In the genomic region with DNA sequence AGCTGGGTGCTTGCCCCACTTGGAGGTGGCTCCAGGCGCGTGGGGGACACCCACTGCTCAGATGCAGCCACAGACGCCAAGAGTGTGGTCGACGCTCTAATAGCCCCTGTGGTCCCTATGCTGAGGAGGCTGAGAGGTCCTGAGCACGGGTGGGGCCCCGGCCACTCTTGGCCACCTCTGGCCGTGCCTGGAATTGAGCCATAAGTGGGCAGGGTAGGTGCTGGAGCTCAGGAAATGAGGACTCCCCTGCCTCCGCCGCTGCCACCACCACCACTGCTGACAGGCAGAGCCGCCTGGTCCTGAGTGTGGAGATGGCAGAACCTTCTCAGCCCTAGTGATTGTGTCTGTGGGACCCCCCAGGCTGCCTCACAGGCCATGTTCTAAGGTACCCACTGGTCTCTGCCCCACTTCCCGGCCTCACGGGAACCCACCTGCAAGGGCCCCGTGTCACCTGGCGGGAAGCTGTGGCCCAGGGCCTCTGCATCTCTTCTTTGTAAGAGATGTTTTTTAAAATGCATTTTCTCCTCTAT, we compare ENCODE assay signal across 15 cellular contexts. TPM values are rescaled to one million over a fixed set of nuclear protein-coding genes. Genes with fewer than 3 reads are reported as not detected.
DNase-seq lines count a peak whose midpoint lies in the region; ATAC-seq lines count a peak whose summit lies in the region.
"Had no signal": no experiment of that assay in that cellular context is flagged by ENCODE, and none has a peak within 500 bp of the region (broad histone marks: within the 10 kb centered on the region; RNA-seq: fewer than 3 reads in every experiment).

No MANE protein-coding gene starts in this region.

- H3K9me3 ChIP-seq in thymus (ENCODE audit: control insufficient read depth) = no peaks in the 10 kb centered on the region
- H3K9me3 ChIP-seq: suprapubic skin had no signal

- H3K27me3 Mint-ChIP-seq in activated CD8-positive, alpha-beta memory T cell treated with anti-CD3 and anti-CD28 coated beads, Interleukin-2, amount 10 ng/mL, durations not matched to agents 7 days and 5 days = no peaks in the 10 kb centered on the region
- no peaks in the 10 kb centered on the region for H3K27me3 Mint-ChIP-seq in stimulated activated naive B cell treated with anti-CD40 and anti-IgM and Interleukin-4, amounts not matched to agents 10 μg/mL and 1 μg/mL and 100 μg/mL, for 72 hours
- H3K27me3 Mint-ChIP-seq: IgD-negative memory B cell, progenitor cell of endocrine pancreas had no signal

- H3K4me1 ChIP-seq in thymus (ENCODE audit: control insufficient read depth, insufficient read depth, low read length) = peaks cover 2% of the 10 kb centered on the region
- H3K4me1 ChIP-seq: suprapubic skin had no signal

- 79% methylated on average over 15 of the region's 15 CpGs for WGBS in thymus

- peak; percentile 33 for DNase-seq in Right ventricle myocardium superior
- DNase-seq in cardiac septum (ENCODE audit: low spot score) = no peak
- DNase-seq in activated CD8-positive, alpha-beta memory T cell treated with anti-CD3 and anti-CD28 coated beads, Interleukin-2, amount 10 ng/mL, durations not matched to agents 7 days and 5 days = peak; percentile 71
- DNase-seq in iPS-NIHi11 (ENCODE audit: low spot score) = peak; percentile 57
- DNase-seq in NCI-H345 (lab: John Stamatoyannopoulos, UW) = no peak
- DNase-seq in stimulated activated naive B cell treated with anti-CD40 and anti-IgM and Interleukin-4, amounts not matched to agents 10 μg/mL and 1 μg/mL and 100 μg/mL, for 72 hours = no peak
- DNase-seq in DMS153 (lab: John Stamatoyannopoulos, UW) = no peak
- DNase-seq: dermis blood vessel endothelial cell; GM23248; mammary epithelial cell; stimulated activated CD4-positive, alpha-beta T cell treated with anti-CD3 and anti-CD28 coated beads, Interleukin-2, amount 100 ng/mL, for 48 hours had no signal

- no peak for ATAC-seq in Right ventricle myocardium superior (ENCODE audit: poor library complexity)
- peak; percentile 61 for ATAC-seq in activated CD8-positive, alpha-beta memory T cell treated with anti-CD3 and anti-CD28 coated beads, Interleukin-2, amount 10 ng/mL, durations not matched to agents 7 days and 5 days
- ATAC-seq in stimulated activated naive B cell treated with anti-CD40 and anti-IgM and Interleukin-4, amounts not matched to agents 10 μg/mL and 1 μg/mL and 100 μg/mL, for 72 hours (replicated peaks) = no peak

- H3K27ac Mint-ChIP-seq in activated CD8-positive, alpha-beta memory T cell treated with anti-CD3 and anti-CD28 coated beads, Interleukin-2, amount 10 ng/mL, durations not matched to agents 7 days and 5 days = peak overlapping the region; percentile 99
- no peak overlapping the region for H3K27ac Mint-ChIP-seq in stimulated activated naive B cell treated with anti-CD40 and anti-IgM and Interleukin-4, amounts not matched to agents 10 μg/mL and 1 μg/mL and 100 μg/mL, for 72 hours

- peak overlapping the region; percentile 18 for H3K4me3 Mint-ChIP-seq in activated CD8-positive, alpha-beta memory T cell treated with anti-CD3 and anti-CD28 coated beads, Interleukin-2, amount 10 ng/mL, durations not matched to agents 7 days and 5 days
- H3K4me3 Mint-ChIP-seq in stimulated activated naive B cell treated with anti-CD40 and anti-IgM and Interleukin-4, amounts not matched to agents 10 μg/mL and 1 μg/mL and 100 μg/mL, for 72 hours = no peak overlapping the region
- H3K4me3 Mint-ChIP-seq: IgD-negative memory B cell had no signal

- H3K36me3 ChIP-seq in thymus (ENCODE audit: control insufficient read depth, insufficient read depth) = peaks cover 67% of the 10 kb centered on the region

- CTCF ChIA-PET in activated CD8-positive, alpha-beta memory T cell treated with anti-CD3 and anti-CD28 coated beads, Interleukin-2, amount 10 ng/mL, durations not matched to agents 7 days and 5 days (lab: Charles Lee) = interaction anchor here (0.6 to 2.0 kb wide), 4 partner anchors 10 to 281 kb away, joined by 3 to 7 read pairs (median 3); no protein-coding TSS in a partner anchor

- H3K4me3 ChIP-seq in thymus (ENCODE audit: low read length) = no peak overlapping the region
- H3K4me3 ChIP-seq: GM23248, suprapubic skin had no signal

- H3K9me3 Mint-ChIP-seq in activated CD8-positive, alpha-beta memory T cell treated with anti-CD3 and anti-CD28 coated beads, Interleukin-2, amount 10 ng/mL, durations not matched to agents 7 days and 5 days (ENCODE audit: low read depth) = no peaks in the 10 kb centered on the region
- H3K9me3 Mint-ChIP-seq in stimulated activated naive B cell treated with anti-CD40 and anti-IgM and Interleukin-4, amounts not matched to agents 10 μg/mL and 1 μg/mL and 100 μg/mL, for 72 hours = no peaks in the 10 kb centered on the region
- H3K9me3 Mint-ChIP-seq: IgD-negative memory B cell had no signal

- peak overlapping the region; percentile 81 for H3K27ac ChIP-seq in thymus (ENCODE audit: low read depth)
- H3K27ac ChIP-seq: GM23248, suprapubic skin had no signal

- H3K27me3 ChIP-seq in thymus (ENCODE audit: control insufficient read depth, insufficient read depth) = no peaks in the 10 kb centered on the region
- H3K27me3 ChIP-seq: suprapubic skin had no signal

- H3K4me1 Mint-ChIP-seq in activated CD8-positive, alpha-beta memory T cell treated with anti-CD3 and anti-CD28 coated beads, Interleukin-2, amount 10 ng/mL, durations not matched to agents 7 days and 5 days = peaks cover 35% of the 10 kb centered on the region
- H3K4me1 Mint-ChIP-seq in stimulated activated naive B cell treated with anti-CD40 and anti-IgM and Interleukin-4, amounts not matched to agents 10 μg/mL and 1 μg/mL and 100 μg/mL, for 72 hours = peaks cover 0 to 5% of the 10 kb centered on the region in 2 donors
- H3K4me1 Mint-ChIP-seq: IgD-negative memory B cell had no signal

- peaks cover 9% of the 10 kb centered on the region for H3K36me3 Mint-ChIP-seq in activated CD8-positive, alpha-beta memory T cell treated with anti-CD3 and anti-CD28 coated beads, Interleukin-2, amount 10 ng/mL, durations not matched to agents 7 days and 5 days
- H3K36me3 Mint-ChIP-seq in stimulated activated naive B cell treated with anti-CD40 and anti-IgM and Interleukin-4, amounts not matched to agents 10 μg/mL and 1 μg/mL and 100 μg/mL, for 72 hours = peaks cover 33 to 52% of the 10 kb centered on the region in 2 donors

- intact Hi-C loops in Right ventricle myocardium superior (cut with DNase I) (no loop called here), cardiac septum (cut with DNase I) (no loop called here)

RNA-seq across cellular contexts. Expression of a gene that starts 34.6 kb away (rescaled TPM):
- total RNA-seq in Right ventricle myocardium superior = 21.6 TPM
- 38.9 TPM for total RNA-seq in cardiac septum
- total RNA-seq in activated CD8-positive, alpha-beta memory T cell treated with anti-CD3 and anti-CD28 coated beads, Interleukin-2, amount 10 ng/mL, durations not matched to agents 7 days and 5 days = 10 to 100 TPM; 43.4 to 70.4 TPM
- 53.1 TPM for polyA plus RNA-seq in thymus

Comparison
In these comparisons a context has a peak if more than half of its experiments do, and no peak if none do; other contexts are left out.
1. DNase-seq: peak in Right ventricle myocardium superior (single experiment), activated CD8-positive, alpha-beta memory T cell treated with anti-CD3 and anti-CD28 coated beads, Interleukin-2, amount 10 ng/mL, durations not matched to agents 7 days and 5 days (single experiment) and iPS-NIHi11 (single experiment); none in cardiac septum (single experiment), NCI-H345 (single experiment), stimulated activated naive B cell treated with anti-CD40 and anti-IgM and Interleukin-4, amounts not matched to agents 10 μg/mL and 1 μg/mL and 100 μg/mL, for 72 hours (single experiment) and DMS153 (single experiment).